7 cellular contexts compared by ENCODE assay signal in the genomic region with DNA sequence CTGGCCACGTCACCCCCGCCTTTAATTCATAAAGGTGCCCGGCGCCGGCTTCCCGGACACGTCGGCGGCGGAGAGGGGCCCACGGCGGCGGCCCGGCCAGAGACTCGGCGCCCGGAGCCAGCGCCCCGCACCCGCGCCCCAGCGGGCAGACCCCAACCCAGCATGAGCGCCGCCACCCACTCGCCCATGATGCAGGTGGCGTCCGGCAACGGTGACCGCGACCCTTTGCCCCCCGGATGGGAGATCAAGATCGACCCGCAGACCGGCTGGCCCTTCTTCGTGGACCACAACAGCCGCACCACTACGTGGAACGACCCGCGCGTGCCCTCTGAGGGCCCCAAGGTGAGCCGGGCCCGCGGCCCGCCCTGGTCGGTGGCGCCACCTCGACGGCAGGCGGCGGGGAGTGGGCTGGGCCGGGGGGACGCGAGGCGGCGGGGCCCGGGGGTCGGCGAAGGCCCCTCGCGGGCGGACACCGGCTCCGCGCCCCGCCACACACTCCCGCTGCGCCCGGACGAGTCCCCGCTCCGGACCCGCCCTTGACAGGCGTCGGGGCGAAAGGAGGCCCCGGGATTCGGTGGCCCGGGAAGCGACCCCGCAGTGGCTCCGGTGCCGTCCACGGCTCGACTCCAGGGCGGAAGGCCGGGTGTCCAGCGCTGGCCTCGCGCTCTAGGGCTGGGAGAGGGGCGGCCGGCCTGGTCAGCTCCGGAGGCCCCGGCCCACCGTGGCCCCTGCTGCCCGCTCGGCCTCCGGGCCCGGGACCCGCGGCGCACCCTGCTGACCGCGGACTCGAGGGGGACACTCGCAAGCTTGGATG. TPM values are rescaled to one million over a fixed set of nuclear protein-coding genes. Genes with fewer than 3 reads are reported as not detected.
DNase-seq lines count a peak whose midpoint lies in the region; ATAC-seq and TF ChIP-seq lines count a peak whose summit lies in the region.

No MANE protein-coding gene starts in this region.

- POLR2A ChIA-PET in WTC11 (lab: Charles Lee), result interaction anchor here (0.7 to 1.2 kb wide), 7 partner anchors 13 to 450 kb away, joined by 3 to 27 read pairs (median 4); a partner anchor contains a TSS

- no peak for DNase-seq in WTC11 (ENCODE audit: low spot score)
- DNase-seq in epithelial cell of prostate (ENCODE audit: low read depth, low spot score), result no peak
- no peak for DNase-seq in midbrain (lab: John Stamatoyannopoulos, UW)
- no peak for DNase-seq in SK-N-DZ (ENCODE audit: low spot score)

- H3K27ac Mint-ChIP-seq in WTC11 (no peak overlapping the region), nephron (peak overlapping the region; percentile 88 to 99 (median 98))

- H3K9me3 Mint-ChIP-seq in WTC11 (no peaks in the 10 kb centered on the region), nephron (no peaks in the 10 kb centered on the region)

- H3K27me3 Mint-ChIP-seq in WTC11 (ENCODE audit: low read depth) (no peaks in the 10 kb centered on the region; the same call in 1 of the 2 replicates), nephron (ENCODE audit: low read depth) (no peaks in the 10 kb centered on the region)

- no peaks in the 10 kb centered on the region for H3K36me3 Mint-ChIP-seq in WTC11
- peaks cover 6% of the 10 kb centered on the region for H3K36me3 Mint-ChIP-seq in nephron (ENCODE audit: low read depth)

- H3K4me3 Mint-ChIP-seq in WTC11, result peak overlapping the region; percentile 71
- peak overlapping the region; percentile 88 to 95 (median 90) for H3K4me3 Mint-ChIP-seq in nephron

- H3K4me1 Mint-ChIP-seq in WTC11 (peaks cover 40% of the 10 kb centered on the region), nephron (peaks cover 40% of the 10 kb centered on the region)

- TF ChIP-seq CTCF in WTC11 (IDR thresholded peaks at IDR 0.05) (no peak), nephron (IDR thresholded peaks at IDR 0.05; ENCODE audit: unreplicated experiment in 3 of 3) (no peak)

- ATAC-seq in GM18502 (IDR thresholded peaks at IDR 0.05; ENCODE audit: poor library complexity, unreplicated experiment) (peak; percentile 36), HG02970 (IDR thresholded peaks at IDR 0.05; ENCODE audit: low FRiP score, unreplicated experiment) (peak; percentile 21), WTC11 (peak; percentile 14)

- peak overlapping the region; percentile 93 for H3K27ac ChIP-seq in epithelial cell of prostate

- CTCF ChIA-PET in WTC11 (lab: Charles Lee), result interaction anchor here (0.6 to 1.4 kb wide), 9 partner anchors 18 to 206 kb away, joined by 3 to 10 read pairs (median 4); a partner anchor contains a TSS

TF ChIP-seq in WTC11, 78 proteins besides CTCF, POLR2A, EP300 and RAD21 (continues in another document):
- TF ChIP-seq, protein P1, sequence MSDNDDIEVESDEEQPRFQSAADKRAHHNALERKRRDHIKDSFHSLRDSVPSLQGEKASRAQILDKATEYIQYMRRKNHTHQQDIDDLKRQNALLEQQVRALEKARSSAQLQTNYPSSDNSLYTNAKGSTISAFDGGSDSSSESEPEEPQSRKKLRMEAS (CRISPR knock-in tag; IDR thresholded peaks at IDR 0.05), result 0 out of 2 replicates have a peak, but pooled peaks have one; percentile 4
- TF ChIP-seq EMX1 (CRISPR knock-in tag; IDR thresholded peaks at IDR 0.05), result no peak
- no peak for TF ChIP-seq JAZF1 (CRISPR knock-in tag; IDR thresholded peaks at IDR 0.05)
- TF ChIP-seq ZNF317 (CRISPR knock-in tag; IDR thresholded peaks at IDR 0.05; ENCODE audit: borderline replicate concordance, low read depth), result no peak
- no peak for TF ChIP-seq IRF2 (CRISPR knock-in tag; IDR thresholded peaks at IDR 0.05; ENCODE audit: borderline replicate concordance, low read depth)
- TF ChIP-seq, protein P2, sequence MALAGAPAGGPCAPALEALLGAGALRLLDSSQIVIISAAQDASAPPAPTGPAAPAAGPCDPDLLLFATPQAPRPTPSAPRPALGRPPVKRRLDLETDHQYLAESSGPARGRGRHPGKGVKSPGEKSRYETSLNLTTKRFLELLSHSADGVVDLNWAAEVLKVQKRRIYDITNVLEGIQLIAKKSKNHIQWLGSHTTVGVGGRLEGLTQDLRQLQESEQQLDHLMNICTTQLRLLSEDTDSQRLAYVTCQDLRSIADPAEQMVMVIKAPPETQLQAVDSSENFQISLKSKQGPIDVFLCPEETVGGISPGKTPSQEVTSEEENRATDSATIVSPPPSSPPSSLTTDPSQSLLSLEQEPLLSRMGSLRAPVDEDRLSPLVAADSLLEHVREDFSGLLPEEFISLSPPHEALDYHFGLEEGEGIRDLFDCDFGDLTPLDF (CRISPR knock-in tag; IDR thresholded peaks at IDR 0.05), result no peak
- TF ChIP-seq MXD4 (CRISPR knock-in tag; IDR thresholded peaks at IDR 0.05; ENCODE audit: borderline replicate concordance), result no peak
- TF ChIP-seq, protein P3, sequence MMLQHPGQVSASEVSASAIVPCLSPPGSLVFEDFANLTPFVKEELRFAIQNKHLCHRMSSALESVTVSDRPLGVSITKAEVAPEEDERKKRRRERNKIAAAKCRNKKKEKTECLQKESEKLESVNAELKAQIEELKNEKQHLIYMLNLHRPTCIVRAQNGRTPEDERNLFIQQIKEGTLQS (CRISPR knock-in tag; conservative IDR thresholded peaks at IDR 0.05), result no peak
- TF ChIP-seq ZNF396 (CRISPR knock-in tag; IDR thresholded peaks at IDR 0.05; ENCODE audit: borderline replicate concordance), result no peak
- TF ChIP-seq KAT7 (CRISPR knock-in tag; IDR thresholded peaks at IDR 0.05; ENCODE audit: borderline replicate concordance), result no peak
- TF ChIP-seq NR3C1 (CRISPR knock-in tag; conservative IDR thresholded peaks at IDR 0.05; ENCODE audit: low read depth), result no peak
- TF ChIP-seq CREM (CRISPR knock-in tag; IDR thresholded peaks at IDR 0.05), result 0 out of 2 replicates have a peak, but pooled peaks have one; percentile 9
- TF ChIP-seq, protein P4, sequence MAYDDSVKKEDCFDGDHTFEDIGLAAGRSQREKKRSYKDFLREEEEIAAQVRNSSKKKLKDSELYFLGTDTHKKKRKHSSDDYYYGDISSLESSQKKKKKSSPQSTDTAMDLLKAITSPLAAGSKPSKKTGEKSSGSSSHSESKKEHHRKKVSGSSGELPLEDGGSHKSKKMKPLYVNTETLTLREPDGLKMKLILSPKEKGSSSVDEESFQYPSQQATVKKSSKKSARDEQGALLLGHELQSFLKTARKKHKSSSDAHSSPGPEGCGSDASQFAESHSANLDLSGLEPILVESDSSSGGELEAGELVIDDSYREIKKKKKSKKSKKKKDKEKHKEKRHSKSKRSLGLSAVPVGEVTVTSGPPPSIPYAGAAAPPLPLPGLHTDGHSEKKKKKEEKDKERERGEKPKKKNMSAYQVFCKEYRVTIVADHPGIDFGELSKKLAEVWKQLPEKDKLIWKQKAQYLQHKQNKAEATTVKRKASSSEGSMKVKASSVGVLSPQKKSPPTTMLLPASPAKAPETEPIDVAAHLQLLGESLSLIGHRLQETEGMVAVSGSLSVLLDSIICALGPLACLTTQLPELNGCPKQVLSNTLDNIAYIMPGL (CRISPR knock-in tag; IDR thresholded peaks at IDR 0.05), result peak; percentile 68; the same call in 1 of the 2 replicates
- TF ChIP-seq, protein P5, sequence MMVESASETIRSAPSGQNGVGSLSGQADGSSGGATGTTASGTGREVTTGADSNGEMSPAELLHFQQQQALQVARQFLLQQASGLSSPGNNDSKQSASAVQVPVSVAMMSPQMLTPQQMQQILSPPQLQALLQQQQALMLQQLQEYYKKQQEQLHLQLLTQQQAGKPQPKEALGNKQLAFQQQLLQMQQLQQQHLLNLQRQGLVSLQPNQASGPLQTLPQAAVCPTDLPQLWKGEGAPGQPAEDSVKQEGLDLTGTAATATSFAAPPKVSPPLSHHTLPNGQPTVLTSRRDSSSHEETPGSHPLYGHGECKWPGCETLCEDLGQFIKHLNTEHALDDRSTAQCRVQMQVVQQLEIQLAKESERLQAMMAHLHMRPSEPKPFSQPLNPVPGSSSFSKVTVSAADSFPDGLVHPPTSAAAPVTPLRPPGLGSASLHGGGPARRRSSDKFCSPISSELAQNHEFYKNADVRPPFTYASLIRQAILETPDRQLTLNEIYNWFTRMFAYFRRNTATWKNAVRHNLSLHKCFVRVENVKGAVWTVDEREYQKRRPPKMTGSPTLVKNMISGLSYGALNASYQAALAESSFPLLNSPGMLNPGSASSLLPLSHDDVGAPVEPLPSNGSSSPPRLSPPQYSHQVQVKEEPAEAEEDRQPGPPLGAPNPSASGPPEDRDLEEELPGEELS (CRISPR knock-in tag; IDR thresholded peaks at IDR 0.05), result 0 out of 2 replicates have a peak, but pooled peaks have one; percentile 18
- TF ChIP-seq ZNF671 (CRISPR knock-in tag; IDR thresholded peaks at IDR 0.05), result no peak
- TF ChIP-seq, protein P6, sequence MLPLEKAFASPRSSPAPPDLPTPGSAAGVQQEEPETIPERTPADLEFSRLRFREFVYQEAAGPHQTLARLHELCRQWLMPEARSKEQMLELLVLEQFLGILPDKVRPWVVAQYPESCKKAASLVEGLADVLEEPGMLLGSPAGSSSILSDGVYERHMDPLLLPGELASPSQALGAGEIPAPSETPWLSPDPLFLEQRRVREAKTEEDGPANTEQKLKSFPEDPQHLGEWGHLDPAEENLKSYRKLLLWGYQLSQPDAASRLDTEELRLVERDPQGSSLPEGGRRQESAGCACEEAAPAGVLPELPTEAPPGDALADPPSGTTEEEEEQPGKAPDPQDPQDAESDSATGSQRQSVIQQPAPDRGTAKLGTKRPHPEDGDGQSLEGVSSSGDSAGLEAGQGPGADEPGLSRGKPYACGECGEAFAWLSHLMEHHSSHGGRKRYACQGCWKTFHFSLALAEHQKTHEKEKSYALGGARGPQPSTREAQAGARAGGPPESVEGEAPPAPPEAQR (CRISPR knock-in tag; IDR thresholded peaks at IDR 0.05), result no peak
- TF ChIP-seq ELF4 (CRISPR knock-in tag; IDR thresholded peaks at IDR 0.05; ENCODE audit: low read depth), result no peak
- TF ChIP-seq, protein P7, sequence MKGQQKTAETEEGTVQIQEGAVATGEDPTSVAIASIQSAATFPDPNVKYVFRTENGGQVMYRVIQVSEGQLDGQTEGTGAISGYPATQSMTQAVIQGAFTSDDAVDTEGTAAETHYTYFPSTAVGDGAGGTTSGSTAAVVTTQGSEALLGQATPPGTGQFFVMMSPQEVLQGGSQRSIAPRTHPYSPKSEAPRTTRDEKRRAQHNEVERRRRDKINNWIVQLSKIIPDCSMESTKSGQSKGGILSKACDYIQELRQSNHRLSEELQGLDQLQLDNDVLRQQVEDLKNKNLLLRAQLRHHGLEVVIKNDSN (CRISPR knock-in tag; IDR thresholded peaks at IDR 0.05), result no peak

RNA-seq across cellular contexts. Expression of a gene that starts 0.5 kb away (rescaled TPM):
- 15.7 to 16.8 TPM (median 15.9 TPM) in 3 replicates for total RNA-seq in WTC11 (2021)
- polyA plus RNA-seq in SK-N-DZ (2014; cell fraction: cytosol; rRNA removed), result 2.5 TPM in 2 replicates
- 3.7 and 6.9 TPM in 2 replicates for polyA plus RNA-seq in SK-N-DZ (2014; cell fraction: nucleus; rRNA removed)

RNA-seq across cellular contexts. Expression of a gene that starts 55.0 kb away (rescaled TPM):
- 170 to 178 TPM (median 176 TPM) in 3 replicates for total RNA-seq in WTC11 (2021)
- 57.1 and 68.3 TPM in 2 replicates for polyA plus RNA-seq in SK-N-DZ (2014; cell fraction: cytosol; rRNA removed)
- polyA plus RNA-seq in SK-N-DZ (2014; cell fraction: nucleus; rRNA removed), result 477 and 682 TPM in 2 replicates
